ENCODE assay signal across 20 cellular contexts in genomic region chr1:209802780-209803152, GRCh38. TPM values are rescaled to one million over a fixed set of nuclear protein-coding genes. Genes with fewer than 3 reads are reported as not detected.
"Had no signal": no experiment of that assay in that cellular context is flagged by ENCODE, and none has a peak within 500 bp of the region (broad histone marks: within the 10 kb centered on the region; RNA-seq: fewer than 3 reads in every experiment).

No MANE protein-coding gene starts in this region.

- H3K4me3 ChIP-seq: gastrocnemius medialis, lower lobe of right lung, mucosa of descending colon, psoas muscle, tibial artery had no signal

- ATAC-seq: gastrocnemius medialis; lower lobe of right lung; natural killer cell; psoas muscle; stimulated activated naive CD8-positive, alpha-beta T cell treated with anti-CD3 and anti-CD28 coated beads, Interleukin-15, amount 100 ng/mL, for 72 hours had no signal

- H3K4me1 ChIP-seq: psoas muscle had no signal

- DNase-seq: activated CD4-positive, alpha-beta T cell treated with anti-CD3 and anti-CD28 coated beads, Interleukin-2, amount 10 ng/mL, durations not matched to agents 7 days and 5 days; activated CD4-positive, CD25-positive, alpha-beta regulatory T cell; activated naive CD4-positive, alpha-beta T cell treated with anti-CD3 and anti-CD28 coated beads, Interleukin-2, amount 50 U/mL, for 16 hours; activated T-cell treated with anti-CD3 and anti-CD28 coated beads for 4 hours; amniotic stem cell; gastrocnemius medialis; heart right ventricle; kidney; lower lobe of right lung; natural killer cell; occipital lobe; psoas muscle; SHP77; stimulated activated CD4-positive, alpha-beta T cell treated with anti-CD3 and anti-CD28 coated beads, Interleukin-4, amount 100 ng/mL, for 24 hours; stimulated activated naive CD8-positive, alpha-beta T cell treated with anti-CD3 and anti-CD28 coated beads, Interleukin-15, amount 100 ng/mL, for 72 hours; T-helper 2 cell had no signal

- H3K36me3 ChIP-seq: gastrocnemius medialis, heart right ventricle, lower lobe of right lung, tibial artery had no signal

- H3K9me3 ChIP-seq: gastrocnemius medialis, heart right ventricle, lower lobe of right lung, mucosa of descending colon, psoas muscle, tibial artery had no signal

- H3K27me3 ChIP-seq: heart right ventricle had no signal

- H3K27ac ChIP-seq: lower lobe of right lung, psoas muscle, tibial artery had no signal

RNA-seq across cellular contexts. Expression of gene IRF6, which starts 3.2 kb away (rescaled TPM):
- total RNA-seq: activated CD4-positive, alpha-beta T cell treated with anti-CD3 and anti-CD28 coated beads, Interleukin-2, amount 10 ng/mL, durations not matched to agents 7 days and 5 days had no signal

RNA-seq across cellular contexts. Expression of gene TRAF3IP3, which starts 46.9 kb away (rescaled TPM):
- total RNA-seq: chondrocyte, dermis microvascular lymphatic vessel endothelial cell had no signal
